1 cellular context compared by ENCODE assay signal in genomic region chr1:47313915-47314664, GRCh38.
A peak's percentile ranks its signal among the peaks of the same experiment; 100 is the strongest.
TF ChIP-seq lines count a peak whose summit lies in the region.

Gene STIL (minus strand): TSS chr1:47314147. CDS start chr1:47310319, 3,828 bp downstream.

TF ChIP-seq in K562, 482 proteins besides CTCF, POLR2A, EP300 and RAD21 (continued from another document and continues in another):
- no peak for TF ChIP-seq MCM3 (IDR thresholded peaks at IDR 0.05)
- no peak for TF ChIP-seq ZNF41 (CRISPR knock-in tag; conservative IDR thresholded peaks at IDR 0.05)
- TF ChIP-seq HCFC1 (IDR thresholded peaks at IDR 0.05; ENCODE audit: low read depth, low read length), result peak; percentile 47; the same call in 1 of the 2 replicates
- no peak for TF ChIP-seq BRD4 (IDR thresholded peaks at IDR 0.05)
- TF ChIP-seq ZNF311 (CRISPR knock-in tag; IDR thresholded peaks at IDR 0.05), result no peak
- TF ChIP-seq BCL6 (CRISPR knock-in tag; IDR thresholded peaks at IDR 0.05), result no peak
- TF ChIP-seq POU5F1 (IDR thresholded peaks at IDR 0.05; ENCODE audit: borderline replicate concordance, low read depth, low read length, partially characterized antibody), result no peak
- TF ChIP-seq KLF6 (CRISPR knock-in tag; IDR thresholded peaks at IDR 0.05; ENCODE audit: borderline replicate concordance), result peak; percentile 38; the same call in 1 of the 2 replicates
- TF ChIP-seq TFAM (CRISPR knock-in tag; conservative IDR thresholded peaks at IDR 0.05), result no peak
- TF ChIP-seq YBX1 (IDR thresholded peaks at IDR 0.05), result no peak
- TF ChIP-seq RAD51 (IDR thresholded peaks at IDR 0.05; ENCODE audit: borderline replicate concordance, low read depth), result no peak
- no peak for TF ChIP-seq MLX (CRISPR knock-in tag; conservative IDR thresholded peaks at IDR 0.05)
- peak; percentile 95 for TF ChIP-seq POLR2B (IDR thresholded peaks at IDR 0.05; ENCODE audit: low read depth, partially characterized antibody)
- peak; percentile 71 for TF ChIP-seq SMAD1 (IDR thresholded peaks at IDR 0.05; ENCODE audit: low read depth, low read length, partially characterized antibody)
- peak; percentile 99 for TF ChIP-seq MYBL2 (IDR thresholded peaks at IDR 0.05; ENCODE audit: low read depth)
- peak; percentile 82; the same call in 1 of the 2 replicates for TF ChIP-seq MYBL2 (CRISPR knock-in tag; IDR thresholded peaks at IDR 0.05; ENCODE audit: borderline replicate concordance)
- peak; percentile 97 for TF ChIP-seq C11orf30 (IDR thresholded peaks at IDR 0.05; ENCODE audit: low read depth)
- no peak; the same call in 1 of the 2 replicates for TF ChIP-seq THRAP3 (IDR thresholded peaks at IDR 0.05; ENCODE audit: borderline replicate concordance)
- TF ChIP-seq FOXM1 (IDR thresholded peaks at IDR 0.05; ENCODE audit: low read depth), result peak; percentile 99
- TF ChIP-seq FOXM1 (CRISPR knock-in tag; IDR thresholded peaks at IDR 0.05; ENCODE audit: low read depth), result peak; percentile 80; the same call in 1 of the 2 replicates
- TF ChIP-seq PRPF4 (IDR thresholded peaks at IDR 0.05; ENCODE audit: insufficient read depth, low read depth, low read length, poor library complexity, severe bottlenecking), result no peak
- TF ChIP-seq GATAD2B (IDR thresholded peaks at IDR 0.05; ENCODE audit: borderline replicate concordance), result no peak; the same call in 1 of the 2 replicates
- no peak for TF ChIP-seq DACH1 (IDR thresholded peaks at IDR 0.05; ENCODE audit: partially characterized antibody)
- TF ChIP-seq CC2D1A (IDR thresholded peaks at IDR 0.05), result peak; percentile 99
- TF ChIP-seq MAZ (CRISPR knock-in tag; conservative IDR thresholded peaks at IDR 0.05 in 1 of 2, IDR thresholded peaks at IDR 0.05 in 1 of 2), result peak in 1 of 2 experiments; percentile 82
- no peak for TF ChIP-seq MED1 (CRISPR knock-in tag; IDR thresholded peaks at IDR 0.05; ENCODE audit: borderline replicate concordance)
- 0 out of 2 replicates have a peak, but pooled peaks have one; percentile 45 for TF ChIP-seq MEF2A (IDR thresholded peaks at IDR 0.05; ENCODE audit: control insufficient read depth, low read depth, low read length)
- peak in 2 of 3 experiments; percentile 48 to 79 for TF ChIP-seq YY1 (IDR thresholded peaks at IDR 0.05; ENCODE audit: borderline replicate concordance in 1 of 3, control insufficient read depth in 1 of 3, extremely low read depth in 1 of 3, insufficient read depth in 3 of 3, insufficient read length in 1 of 3, insufficient replicate concordance in 2 of 3, low read depth in 1 of 3, low read length in 2 of 3)
- TF ChIP-seq AFF1 (IDR thresholded peaks at IDR 0.05; ENCODE audit: low read depth in 1 of 2, partially characterized antibody in 2 of 2), result peak; percentile 65 to 70
- no peak for TF ChIP-seq CEBPZ (IDR thresholded peaks at IDR 0.05; ENCODE audit: borderline replicate concordance, low read depth, low read length)
- TF ChIP-seq ZKSCAN3 (CRISPR knock-in tag; IDR thresholded peaks at IDR 0.05), result no peak
- TF ChIP-seq, protein P1, sequence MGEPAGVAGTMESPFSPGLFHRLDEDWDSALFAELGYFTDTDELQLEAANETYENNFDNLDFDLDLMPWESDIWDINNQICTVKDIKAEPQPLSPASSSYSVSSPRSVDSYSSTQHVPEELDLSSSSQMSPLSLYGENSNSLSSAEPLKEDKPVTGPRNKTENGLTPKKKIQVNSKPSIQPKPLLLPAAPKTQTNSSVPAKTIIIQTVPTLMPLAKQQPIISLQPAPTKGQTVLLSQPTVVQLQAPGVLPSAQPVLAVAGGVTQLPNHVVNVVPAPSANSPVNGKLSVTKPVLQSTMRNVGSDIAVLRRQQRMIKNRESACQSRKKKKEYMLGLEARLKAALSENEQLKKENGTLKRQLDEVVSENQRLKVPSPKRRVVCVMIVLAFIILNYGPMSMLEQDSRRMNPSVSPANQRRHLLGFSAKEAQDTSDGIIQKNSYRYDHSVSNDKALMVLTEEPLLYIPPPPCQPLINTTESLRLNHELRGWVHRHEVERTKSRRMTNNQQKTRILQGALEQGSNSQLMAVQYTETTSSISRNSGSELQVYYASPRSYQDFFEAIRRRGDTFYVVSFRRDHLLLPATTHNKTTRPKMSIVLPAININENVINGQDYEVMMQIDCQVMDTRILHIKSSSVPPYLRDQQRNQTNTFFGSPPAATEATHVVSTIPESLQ (CRISPR knock-in tag; IDR thresholded peaks at IDR 0.05), result peak; percentile 94; the same call in 1 of the 2 replicates
- no peak for TF ChIP-seq ZNF830 (CRISPR knock-in tag; IDR thresholded peaks at IDR 0.05)
- no peak for TF ChIP-seq RUNX1 (IDR thresholded peaks at IDR 0.05; ENCODE audit: low read depth)
- TF ChIP-seq ZFP30 (CRISPR knock-in tag; IDR thresholded peaks at IDR 0.05; ENCODE audit: borderline replicate concordance), result no peak
- TF ChIP-seq CBFB (CRISPR knock-in tag; IDR thresholded peaks at IDR 0.05), result peak; percentile 39; the same call in 1 of the 2 replicates
- TF ChIP-seq ZFX (CRISPR knock-in tag; IDR thresholded peaks at IDR 0.05), result peak; percentile 71
- peak in 1 of 2 experiments; percentile 11; a peak in 1 of 4 replicates for TF ChIP-seq SRF (CRISPR knock-in tag; IDR thresholded peaks at IDR 0.05)
- peak; percentile 85 for TF ChIP-seq CTBP1 (IDR thresholded peaks at IDR 0.05; ENCODE audit: borderline replicate concordance)
- no peak for TF ChIP-seq ILK (tag; IDR thresholded peaks at IDR 0.05; ENCODE audit: borderline replicate concordance, low read depth)
- TF ChIP-seq, protein P2, sequence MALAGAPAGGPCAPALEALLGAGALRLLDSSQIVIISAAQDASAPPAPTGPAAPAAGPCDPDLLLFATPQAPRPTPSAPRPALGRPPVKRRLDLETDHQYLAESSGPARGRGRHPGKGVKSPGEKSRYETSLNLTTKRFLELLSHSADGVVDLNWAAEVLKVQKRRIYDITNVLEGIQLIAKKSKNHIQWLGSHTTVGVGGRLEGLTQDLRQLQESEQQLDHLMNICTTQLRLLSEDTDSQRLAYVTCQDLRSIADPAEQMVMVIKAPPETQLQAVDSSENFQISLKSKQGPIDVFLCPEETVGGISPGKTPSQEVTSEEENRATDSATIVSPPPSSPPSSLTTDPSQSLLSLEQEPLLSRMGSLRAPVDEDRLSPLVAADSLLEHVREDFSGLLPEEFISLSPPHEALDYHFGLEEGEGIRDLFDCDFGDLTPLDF (CRISPR knock-in tag; IDR thresholded peaks at IDR 0.05), result peak; percentile 91
- no peak for TF ChIP-seq KDM4B (IDR thresholded peaks at IDR 0.05; ENCODE audit: borderline replicate concordance in 2 of 2, low read depth in 1 of 2)
- no peak for TF ChIP-seq ZNF561 (CRISPR knock-in tag; conservative IDR thresholded peaks at IDR 0.05)
- TF ChIP-seq, protein P3, sequence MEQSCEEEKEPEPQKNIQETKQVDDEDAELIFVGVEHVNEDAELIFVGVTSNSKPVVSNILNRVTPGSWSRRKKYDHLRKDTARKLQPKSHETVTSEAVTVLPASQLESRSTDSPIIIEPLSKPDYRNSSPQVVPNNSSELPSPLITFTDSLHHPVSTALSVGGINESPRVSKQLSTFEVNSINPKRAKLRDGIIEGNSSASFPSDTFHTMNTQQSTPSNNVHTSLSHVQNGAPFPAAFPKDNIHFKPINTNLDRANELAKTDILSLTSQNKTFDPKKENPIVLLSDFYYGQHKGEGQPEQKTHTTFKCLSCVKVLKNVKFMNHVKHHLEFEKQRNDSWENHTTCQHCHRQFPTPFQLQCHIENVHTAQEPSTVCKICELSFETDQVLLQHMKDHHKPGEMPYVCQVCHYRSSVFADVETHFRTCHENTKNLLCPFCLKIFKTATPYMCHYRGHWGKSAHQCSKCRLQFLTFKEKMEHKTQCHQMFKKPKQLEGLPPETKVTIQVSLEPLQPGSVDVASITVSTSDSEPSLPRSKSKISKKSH (CRISPR knock-in tag; IDR thresholded peaks at IDR 0.05), result no peak
- 0 out of 2 replicates have a peak, but pooled peaks have one; percentile 12 for TF ChIP-seq HEY1 (CRISPR knock-in tag; IDR thresholded peaks at IDR 0.05; ENCODE audit: borderline replicate concordance)
- TF ChIP-seq KAT7 (CRISPR knock-in tag; IDR thresholded peaks at IDR 0.05; ENCODE audit: borderline replicate concordance), result 0 out of 2 replicates have a peak, but pooled peaks have one; percentile 53
- TF ChIP-seq THRB (CRISPR knock-in tag; conservative IDR thresholded peaks at IDR 0.05), result 0 out of 2 replicates have a peak, but pooled peaks have one; percentile 70
- TF ChIP-seq HSF4 (CRISPR knock-in tag; IDR thresholded peaks at IDR 0.05; ENCODE audit: borderline replicate concordance), result no peak
- TF ChIP-seq SP2 (IDR thresholded peaks at IDR 0.05; ENCODE audit: extremely low read depth, low read depth, low read length, poor library complexity, severe bottlenecking), result peak; percentile 58
- TF ChIP-seq ZNF77 (CRISPR knock-in tag; IDR thresholded peaks at IDR 0.05), result no peak
- peak; percentile 97 for TF ChIP-seq EP400 (IDR thresholded peaks at IDR 0.05)
- no peak for TF ChIP-seq TFE3 (CRISPR knock-in tag; IDR thresholded peaks at IDR 0.05)
- TF ChIP-seq CBFA2T2 (conservative IDR thresholded peaks at IDR 0.05), result no peak
- no peak for TF ChIP-seq MTA1 (IDR thresholded peaks at IDR 0.05; ENCODE audit: borderline replicate concordance)
- TF ChIP-seq GATA2 (CRISPR knock-in tag; IDR thresholded peaks at IDR 0.05), result no peak
